In genomic region chr6:116556065-116556464, GRCh38 we compare ENCODE assay signal across 21 cellular contexts. TPM values are rescaled to one million over a fixed set of nuclear protein-coding genes. Genes with fewer than 3 reads are reported as not detected.
DNase-seq lines count a peak whose midpoint lies in the region; ATAC-seq, FAIRE-seq and TF ChIP-seq lines count a peak whose summit lies in the region.
"Had no signal": no experiment of that assay in that cellular context is flagged by ENCODE, and none has a peak within 500 bp of the region (broad histone marks: within the 10 kb centered on the region; RNA-seq: fewer than 3 reads in every experiment).

No MANE protein-coding gene starts in this region.

- H2AFZ ChIP-seq in PC-3 (ENCODE audit: low read length) (no peak overlapping the region), endothelial cell of umbilical vein (ENCODE audit: low read depth, low read length) (peak overlapping the region; percentile 33)

- TF ChIP-seq CTCF in PC-3 (conservative IDR thresholded peaks at IDR 0.05; ENCODE audit: low read depth, low read length) (no peak), endothelial cell of umbilical vein (IDR thresholded peaks at IDR 0.05; ENCODE audit: extremely low read depth in 1 of 2, insufficient read depth in 1 of 2, low read depth in 1 of 2, low read length in 2 of 2) (no peak), gastroesophageal sphincter (IDR thresholded peaks at IDR 0.05) (no peak)

- no peak for ATAC-seq in PC-3
- ATAC-seq in gastroesophageal sphincter = no peak
- no peak for ATAC-seq in natural killer cell treated with Interleukin-12 subunit alpha and Interleukin-12 subunit beta and Interleukin-15 and Interleukin-18, amount 100 ng/mL, for 72 hours
- no peak for ATAC-seq in HG03159 (IDR thresholded peaks at IDR 0.05; ENCODE audit: unreplicated experiment)
- ATAC-seq: activated CD4-positive, alpha-beta T cell treated with anti-CD3 and anti-CD28 coated beads for 36 hours; right lobe of liver had no signal

- DNase-seq in Caki2 (ENCODE audit: low read depth) (peak; percentile 19), PC-3 (peak; percentile 15), endothelial cell of umbilical vein (ENCODE audit: low read depth, low spot score) (no peak), myocyte (ENCODE audit: low read depth) (peak; percentile 15), NCI-H510A treated with DMSO at 0.1 percent for 48 hours (lab: John Stamatoyannopoulos, UW) (no peak)
- DNase-seq in natural killer cell treated with Interleukin-12 subunit alpha and Interleukin-12 subunit beta and Interleukin-15 and Interleukin-18, amount 100 ng/mL, for 72 hours (ENCODE audit: low spot score) = no peak
- DNase-seq: activated CD4-positive, alpha-beta T cell treated with anti-CD3 and anti-CD28 coated beads for 36 hours; activated naive CD4-positive, alpha-beta T cell treated with Interleukin-2 at 50 U/mL for 16 hours; H7; NCI-H1105 treated with DMSO at 0.1 percent for 48 hours; right lobe of liver; stimulated activated CD4-positive, alpha-beta T cell treated with anti-CD3 and anti-CD28 coated beads, Interleukin-4, amount 100 ng/mL, for 1 hour; stimulated activated CD8-positive, alpha-beta memory T cell treated with anti-CD3 and anti-CD28 coated beads, Interleukin-4, amount 100 ng/mL, for 48 hours; T-helper 9 cell had no signal

- no peaks in the 10 kb centered on the region for H3F3A ChIP-seq in PC-3 (ENCODE audit: low read length, unreplicated experiment)

- CTCF ChIA-PET in PC-3 (lab: Charles Lee) = no interaction called here
- CTCF ChIA-PET in endothelial cell of umbilical vein (lab: Charles Lee) = interaction anchor here (1.0 to 6.1 kb wide), 6 partner anchors 14 to 287 kb away, joined by 3 to 103 read pairs (median 6); no protein-coding TSS in a partner anchor

- TF ChIP-seq POLR2A in endothelial cell of umbilical vein (IDR thresholded peaks at IDR 0.05; ENCODE audit: low read depth, low read length) (no peak), gastroesophageal sphincter (IDR thresholded peaks at IDR 0.05) (no peak)

- BruUV-seq in PC-3 (replicated peaks; lab: Mats Ljungman, UMichigan) (no TSS peak), endothelial cell of umbilical vein (replicated peaks; lab: Mats Ljungman, UMichigan) (no TSS peak)

- no peaks in the 10 kb centered on the region for H3K4me1 Mint-ChIP-seq in natural killer cell treated with Interleukin-12 subunit alpha and Interleukin-12 subunit beta and Interleukin-15 and Interleukin-18, amount 100 ng/mL, for 72 hours (ENCODE audit: low read depth in 2 of 2)
- H3K4me1 Mint-ChIP-seq: activated CD4-positive, alpha-beta T cell treated with anti-CD3 and anti-CD28 coated beads for 36 hours had no signal

- TF ChIP-seq EP300 in gastroesophageal sphincter (IDR thresholded peaks at IDR 0.05) = no peak

- no peak for FAIRE-seq in endothelial cell of umbilical vein (lab: Jason Lieb, UNC)
- FAIRE-seq: frontal cortex had no signal

- no peak overlapping the region for H3K27ac Mint-ChIP-seq in natural killer cell treated with Interleukin-12 subunit alpha and Interleukin-12 subunit beta and Interleukin-15 and Interleukin-18, amount 100 ng/mL, for 72 hours
- H3K27ac Mint-ChIP-seq: activated CD4-positive, alpha-beta T cell treated with anti-CD3 and anti-CD28 coated beads for 36 hours; brain had no signal

- H3K9me3 ChIP-seq in PC-3 (ENCODE audit: low read length) (no peaks in the 10 kb centered on the region), endothelial cell of umbilical vein (replicated peaks; ENCODE audit: control insufficient read depth, insufficient read depth, low read length) (no peaks in the 10 kb centered on the region), gastroesophageal sphincter (no peaks in the 10 kb centered on the region)
- H3K9me3 ChIP-seq: right lobe of liver, suprapubic skin had no signal

- H3K4me2 ChIP-seq in PC-3 (ENCODE audit: low read length) (no peak overlapping the region), endothelial cell of umbilical vein (ENCODE audit: insufficient read depth, low read length) (no peak overlapping the region)

- POLR2A ChIA-PET in PC-3 (lab: Charles Lee; ENCODE audit: unreplicated experiment) (no interaction called here), endothelial cell of umbilical vein (lab: Charles Lee) (no interaction called here)

- H3K4me1 ChIP-seq in PC-3 (ENCODE audit: insufficient read depth, low read length) = peaks cover 25% of the 10 kb centered on the region
- peaks cover 16% of the 10 kb centered on the region for H3K4me1 ChIP-seq in endothelial cell of umbilical vein (ENCODE audit: control insufficient read depth, extremely low read depth, insufficient read depth, low read length)
- peaks cover 0 to 7% (median 0%) of the 10 kb centered on the region in 3 donors for H3K4me1 ChIP-seq in gastroesophageal sphincter

- H3K9me1 ChIP-seq in endothelial cell of umbilical vein (replicated peaks; ENCODE audit: control insufficient read depth, extremely low read depth, insufficient read depth, low read length) = no peaks in the 10 kb centered on the region

- in situ Hi-C loops in Caki2 (cut with HindIII; ENCODE audit: low pct_unique_long_range_greater_than_20kb, low sequenced_read_pairs) = no loop called here

- H3K36me3 ChIP-seq in PC-3 (ENCODE audit: low read depth, low read length) (no peaks in the 10 kb centered on the region), endothelial cell of umbilical vein (ENCODE audit: control insufficient read depth in 2 of 2, extremely low read depth in 1 of 2, insufficient read depth in 2 of 2, low read length in 2 of 2) (no peaks in the 10 kb centered on the region), gastroesophageal sphincter (no peaks in the 10 kb centered on the region)
- H3K36me3 ChIP-seq: right lobe of liver, suprapubic skin had no signal

- no peaks in the 10 kb centered on the region for H3K27me3 ChIP-seq in PC-3 (ENCODE audit: low read length)
- H3K27me3 ChIP-seq in endothelial cell of umbilical vein (ENCODE audit: control insufficient read depth in 2 of 2, insufficient read depth in 2 of 2, low read length in 2 of 2) = no peaks in the 10 kb centered on the region
- H3K27me3 ChIP-seq in gastroesophageal sphincter = peaks cover 6% of the 10 kb centered on the region
- H3K27me3 ChIP-seq: right lobe of liver, suprapubic skin had no signal

- no peaks in the 10 kb centered on the region for H3K9me2 ChIP-seq in PC-3 (replicated peaks; ENCODE audit: low read length)

- no peaks in the 10 kb centered on the region for H3K9me3 Mint-ChIP-seq in natural killer cell treated with Interleukin-12 subunit alpha and Interleukin-12 subunit beta and Interleukin-15 and Interleukin-18, amount 100 ng/mL, for 72 hours
- H3K9me3 Mint-ChIP-seq: brain, neural crest cell had no signal

- H3K27ac ChIP-seq in PC-3 (ENCODE audit: low read length) = no peak overlapping the region
- H3K27ac ChIP-seq in endothelial cell of umbilical vein (ENCODE audit: insufficient read depth, low read depth, low read length) = peak overlapping the region; percentile 29
- no peak overlapping the region for H3K27ac ChIP-seq in gastroesophageal sphincter
- H3K27ac ChIP-seq: C4-2B, right lobe of liver, suprapubic skin had no signal

- 36% methylated on average over 1 of the region's 1 CpG; no CpG with 5 or more reads in 1 of the 2 donors for WGBS in gastroesophageal sphincter (ENCODE audit: low coverage in 1 of 2), 2 donors

- no peak overlapping the region for H3K9ac ChIP-seq in PC-3 (ENCODE audit: low read length)
- H3K9ac ChIP-seq in endothelial cell of umbilical vein (replicated peaks; ENCODE audit: extremely low read depth, insufficient read depth, low read length) = no peak overlapping the region

- intact Hi-C loops in PC-3 (cut with micrococcal nuclease) (no loop called here), endothelial cell of umbilical vein (cut with micrococcal nuclease) (no loop called here)

- H3K27me3 Mint-ChIP-seq in natural killer cell treated with Interleukin-12 subunit alpha and Interleukin-12 subunit beta and Interleukin-15 and Interleukin-18, amount 100 ng/mL, for 72 hours = peaks cover 13 to 24% of the 10 kb centered on the region in 2 donors
- H3K27me3 Mint-ChIP-seq: brain had no signal

- H3K79me2 ChIP-seq in PC-3 (ENCODE audit: low read length) = no peaks in the 10 kb centered on the region
- H3K79me2 ChIP-seq in endothelial cell of umbilical vein (ENCODE audit: control insufficient read depth, insufficient read depth, low read length) = no peaks in the 10 kb centered on the region

- dilution Hi-C loops in endothelial cell of umbilical vein (cut with MboI; ENCODE audit: extremely low pct_ligation_motif_present, low sequenced_read_pairs) = no loop called here

- H3K4me3 Mint-ChIP-seq in natural killer cell treated with Interleukin-12 subunit alpha and Interleukin-12 subunit beta and Interleukin-15 and Interleukin-18, amount 100 ng/mL, for 72 hours = no peak overlapping the region
- H3K4me3 Mint-ChIP-seq: activated CD4-positive, alpha-beta T cell treated with anti-CD3 and anti-CD28 coated beads for 36 hours; brain; neural crest cell had no signal

- H4K20me1 ChIP-seq in PC-3 (ENCODE audit: low read length) = no peaks in the 10 kb centered on the region
- no peaks in the 10 kb centered on the region for H4K20me1 ChIP-seq in endothelial cell of umbilical vein (replicated peaks; ENCODE audit: control insufficient read depth, extremely low read depth, insufficient read depth, low read length)

- no peaks in the 10 kb centered on the region for H3K36me3 Mint-ChIP-seq in natural killer cell treated with Interleukin-12 subunit alpha and Interleukin-12 subunit beta and Interleukin-15 and Interleukin-18, amount 100 ng/mL, for 72 hours
- H3K36me3 Mint-ChIP-seq: brain had no signal

- H3K4me3 ChIP-seq in PC-3 (ENCODE audit: low read length) (no peak overlapping the region), endothelial cell of umbilical vein (replicated peaks in 1 of 3; ENCODE audit: insufficient read depth in 1 of 3, low read depth in 1 of 3, low read length in 3 of 3) (no peak overlapping the region), gastroesophageal sphincter (no peak overlapping the region)
- H3K4me3 ChIP-seq: right lobe of liver, suprapubic skin had no signal

RNA-seq across cellular contexts. Expression of gene CALHM4, which starts 2.5 kb away (rescaled TPM):
- total RNA-seq in Caki2 (2014; rRNA removed; shearing (Covaris generic); ENCODE audit: low replicate concordance) = not detected in 2 replicates
- total RNA-seq in PC-3 (2014; rRNA removed) (not detected in 2 replicates), endothelial cell of umbilical vein (0.72 TPM in 1 of 2 replicates, not detected in the other), myocyte (not detected in 2 replicates), gastroesophageal sphincter (not detected)
- 1.2 and 1.5 TPM in 2 replicates for polyA plus RNA-seq in endothelial cell of umbilical vein
- 0.63 and 0.71 TPM in 2 replicates for polyA plus RNA-seq in endothelial cell of umbilical vein (2011; cell fraction: cytosol; rRNA removed)
- polyA plus RNA-seq in endothelial cell of umbilical vein (2011; cell fraction: nucleus; rRNA removed) = 1.2 TPM in 2 replicates
- polyA plus RNA-seq in endothelial cell of umbilical vein (2012) = not detected in 2 replicates
- 0.68 and 1.4 TPM in 2 replicates for polyA minus RNA-seq in endothelial cell of umbilical vein
- not detected for polyA minus RNA-seq in endothelial cell of umbilical vein (2011; cell fraction: cytosol; rRNA and poly(A)+ RNA removed)
- 0.87 and 1.5 TPM in 2 replicates for polyA minus RNA-seq in endothelial cell of umbilical vein (2011; cell fraction: nucleus; rRNA and poly(A)+ RNA removed)
- not detected for polyA plus RNA-seq in myocyte (2012)
- not detected for total RNA-seq in natural killer cell treated with Interleukin-12 subunit alpha and Interleukin-12 subunit beta and Interleukin-15 and Interleukin-18, amount 100 ng/mL, for 72 hours
- total RNA-seq: activated CD4-positive, alpha-beta T cell treated with anti-CD3 and anti-CD28 coated beads for 36 hours; frontal cortex; H7; neural crest cell; right lobe of liver had no signal

RNA-seq across cellular contexts. Expression of gene TRAPPC3L, which starts 10.6 kb away (rescaled TPM):
- not detected in 2 replicates for total RNA-seq in Caki2 (2014; rRNA removed; shearing (Covaris generic); ENCODE audit: low replicate concordance)
- total RNA-seq in PC-3 (2014; rRNA removed) (not detected in 2 replicates), endothelial cell of umbilical vein (0.38 TPM in 1 of 2 replicates, not detected in the other), myocyte (0.35 TPM in 1 of 2 replicates, not detected in the other), gastroesophageal sphincter (not detected)
- polyA plus RNA-seq in endothelial cell of umbilical vein = 0.03 TPM in 1 of 2 replicates, not detected in the other
- 0.11 TPM in 1 of 2 replicates, not detected in the other for polyA plus RNA-seq in endothelial cell of umbilical vein (2011; cell fraction: cytosol; rRNA removed)
- polyA plus RNA-seq in endothelial cell of umbilical vein (2011; cell fraction: nucleus; rRNA removed) = 0.15 TPM in 1 of 2 replicates, not detected in the other
- polyA plus RNA-seq in endothelial cell of umbilical vein (2012) = not detected in 2 replicates
- polyA minus RNA-seq in endothelial cell of umbilical vein = not detected in 2 replicates
- 4.5 TPM for polyA minus RNA-seq in endothelial cell of umbilical vein (2011; cell fraction: cytosol; rRNA and poly(A)+ RNA removed)
- polyA minus RNA-seq in endothelial cell of umbilical vein (2011; cell fraction: nucleus; rRNA and poly(A)+ RNA removed) = not detected in 2 replicates
- polyA plus RNA-seq in myocyte (2012) = 0.05 TPM
- not detected for total RNA-seq in natural killer cell treated with Interleukin-12 subunit alpha and Interleukin-12 subunit beta and Interleukin-15 and Interleukin-18, amount 100 ng/mL, for 72 hours
- total RNA-seq: activated CD4-positive, alpha-beta T cell treated with anti-CD3 and anti-CD28 coated beads for 36 hours; H7; neural crest cell; suprapubic skin had no signal

RNA-seq across cellular contexts. Expression of gene RWDD1, which starts 15.2 kb away (rescaled TPM):
- 8.3 and 38.0 TPM in 2 replicates for total RNA-seq in Caki2 (2014; rRNA removed; shearing (Covaris generic); ENCODE audit: low replicate concordance)
- 18.4 and 24.6 TPM in 2 replicates for total RNA-seq in PC-3 (2014; rRNA removed)
- 37.9 and 44.2 TPM in 2 replicates for total RNA-seq in endothelial cell of umbilical vein
- polyA plus RNA-seq in endothelial cell of umbilical vein = 16.6 and 18.7 TPM in 2 replicates
- 21.9 and 22.9 TPM in 2 replicates for polyA plus RNA-seq in endothelial cell of umbilical vein (2011; cell fraction: cytosol; rRNA removed)
- 5.7 and 9.0 TPM in 2 replicates for polyA plus RNA-seq in endothelial cell of umbilical vein (2011; cell fraction: nucleus; rRNA removed)
- 29.5 and 47.2 TPM in 2 replicates for polyA plus RNA-seq in endothelial cell of umbilical vein (2012)
- polyA minus RNA-seq in endothelial cell of umbilical vein = 9.6 and 17.3 TPM in 2 replicates
- 11.1 TPM for polyA minus RNA-seq in endothelial cell of umbilical vein (2011; cell fraction: cytosol; rRNA and poly(A)+ RNA removed)
- 4.8 and 5.3 TPM in 2 replicates for polyA minus RNA-seq in endothelial cell of umbilical vein (2011; cell fraction: nucleus; rRNA and poly(A)+ RNA removed)
- total RNA-seq in myocyte = 32.2 and 32.5 TPM in 2 replicates
- 28.9 TPM for polyA plus RNA-seq in myocyte (2012)
- 10 to 100 TPM; 56.1 to 77.3 (median 60.3) TPM for total RNA-seq in gastroesophageal sphincter
- 10 to 100 TPM; 36.5 to 36.8 TPM for total RNA-seq in natural killer cell treated with Interleukin-12 subunit alpha and Interleukin-12 subunit beta and Interleukin-15 and Interleukin-18, amount 100 ng/mL, for 72 hours

RNA-seq across cellular contexts. Expression of gene CALHM5, which starts 44.6 kb away (rescaled TPM):
- 3.0 and 3.2 TPM in 2 replicates for total RNA-seq in Caki2 (2014; rRNA removed; shearing (Covaris generic); ENCODE audit: low replicate concordance)
- total RNA-seq in PC-3 (2014; rRNA removed) = not detected in 2 replicates
- 6.6 and 7.1 TPM in 2 replicates for total RNA-seq in endothelial cell of umbilical vein
- 3.8 and 4.5 TPM in 2 replicates for polyA plus RNA-seq in endothelial cell of umbilical vein
- polyA plus RNA-seq in endothelial cell of umbilical vein (2011; cell fraction: cytosol; rRNA removed) = 3.9 and 4.5 TPM in 2 replicates
- 3.8 and 4.1 TPM in 2 replicates for polyA plus RNA-seq in endothelial cell of umbilical vein (2011; cell fraction: nucleus; rRNA removed)
- polyA plus RNA-seq in endothelial cell of umbilical vein (2012) = 4.2 and 5.6 TPM in 2 replicates
- 13.8 TPM in 2 replicates for polyA minus RNA-seq in endothelial cell of umbilical vein
- not detected for polyA minus RNA-seq in endothelial cell of umbilical vein (2011; cell fraction: cytosol; rRNA and poly(A)+ RNA removed)
- polyA minus RNA-seq in endothelial cell of umbilical vein (2011; cell fraction: nucleus; rRNA and poly(A)+ RNA removed) = 8.7 and 11.0 TPM in 2 replicates
- 5.0 and 5.4 TPM in 2 replicates for total RNA-seq in myocyte
- polyA plus RNA-seq in myocyte (2012) = 8.7 TPM
- total RNA-seq in gastroesophageal sphincter = 1 to 10 TPM in 3 of 4 donors, under 1 TPM in 1; 0.81 to 6.0 (median 3.0) TPM
- not detected for total RNA-seq in natural killer cell treated with Interleukin-12 subunit alpha and Interleukin-12 subunit beta and Interleukin-15 and Interleukin-18, amount 100 ng/mL, for 72 hours
- total RNA-seq: activated CD4-positive, alpha-beta T cell treated with anti-CD3 and anti-CD28 coated beads for 36 hours had no signal

Comparison
In these comparisons a context has a peak if more than half of its experiments do, and no peak if none do; other contexts are left out.
1. DNase-seq: peak in Caki2 (single experiment), PC-3 (single experiment) and myocyte (single experiment); none in endothelial cell of umbilical vein (single experiment), natural killer cell treated with Interleukin-12 subunit alpha and Interleukin-12 subunit beta and Interleukin-15 and Interleukin-18, amount 100 ng/mL, for 72 hours (single experiment) and NCI-H510A treated with DMSO at 0.1 percent for 48 hours (single experiment).